ENCODE assay signal across 25 cellular contexts in the genomic region with DNA sequence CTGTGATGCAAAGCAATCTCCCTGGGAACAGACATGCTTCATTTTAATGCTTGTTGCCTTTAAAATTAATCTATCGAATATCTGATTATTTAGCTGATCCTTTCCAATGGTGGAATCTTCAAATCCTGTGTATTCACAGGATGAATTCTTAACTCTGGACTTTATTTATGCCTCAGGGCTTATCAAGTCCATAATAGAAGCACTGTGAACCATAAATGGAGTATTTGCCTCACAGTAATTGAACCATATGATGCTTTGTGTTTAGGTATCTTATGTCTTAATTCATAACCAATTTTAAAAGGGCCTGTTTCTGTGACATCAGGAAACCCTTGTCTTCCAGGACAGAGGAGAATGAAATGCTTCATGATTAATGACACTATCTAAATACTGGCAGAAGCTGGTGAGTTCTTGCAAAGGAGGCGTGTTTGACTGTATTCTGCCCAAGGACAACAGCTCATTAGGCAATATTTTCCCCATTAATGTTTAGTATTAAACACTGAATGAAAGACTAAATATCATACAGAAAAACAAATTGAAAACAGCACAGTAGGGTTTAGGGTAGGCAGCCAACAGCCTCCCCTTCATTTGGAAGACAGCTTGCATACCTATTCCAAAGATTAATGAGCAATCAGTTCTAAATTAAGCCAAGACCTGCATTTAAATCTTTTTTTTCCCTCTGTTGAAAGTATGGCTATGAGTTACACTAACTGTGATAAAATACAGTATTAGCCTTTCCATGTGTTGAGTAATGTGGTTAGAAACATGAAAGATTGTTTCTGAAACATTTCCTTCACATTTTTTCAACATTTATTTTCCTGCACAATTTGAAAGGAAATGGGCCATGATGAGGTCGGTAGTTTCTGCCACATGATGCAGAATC.
"Had no signal": no experiment of that assay in that cellular context is flagged by ENCODE, and none has a peak within 500 bp of the region (broad histone marks: within the 10 kb centered on the region; RNA-seq: fewer than 3 reads in every experiment).

No MANE protein-coding gene starts in this region.

- H3K27ac Mint-ChIP-seq: activated CD4-positive, alpha-beta memory T cell treated with anti-CD3 and anti-CD28 coated beads, Interleukin-2, amount 10 ng/mL, durations not matched to agents 7 days and 5 days; activated CD4-positive, alpha-beta T cell treated with anti-CD3 and anti-CD28 coated beads, Interleukin-2, amount 10 ng/mL, durations not matched to agents 24 days and 14 days; activated naive CD4-positive, alpha-beta T cell treated with anti-CD3 and anti-CD28 coated beads, Interleukin-2, amount 10 ng/mL, durations not matched to agents 7 days and 5 days; mesothelial cell of epicardium; natural killer cell treated with Interleukin-12 subunit alpha and Interleukin-12 subunit beta and Interleukin-15 and Interleukin-18, amount 100 ng/mL, for 72 hours; T-helper 2 cell treated with Interferon-gamma antibody and Interleukin-4, amounts not matched to agents 5 μg/mL and 100 μg/mL, for 36 hours; type B pancreatic cell had no signal

- H3K27ac ChIP-seq: body of pancreas, cardiac muscle cell, gastrocnemius medialis, left ventricle myocardium inferior, neutrophil, ovary, prostate gland, thoracic aorta, VCaP had no signal

- FAIRE-seq: endometrium had no signal

- H3K4me3 ChIP-seq: body of pancreas, cardiac muscle cell, gastrocnemius medialis, left ventricle myocardium inferior, ovary, prostate gland, thoracic aorta had no signal

- DNase-seq: activated CD4-positive, alpha-beta memory T cell treated with anti-CD3 and anti-CD28 coated beads, Interleukin-2, amount 10 ng/mL, durations not matched to agents 7 days and 5 days; activated CD4-positive, alpha-beta T cell treated with anti-CD3 and anti-CD28 coated beads, Interleukin-2, amount 10 ng/mL, durations not matched to agents 24 days and 14 days; activated effector memory CD4-positive, alpha-beta T cell treated with anti-CD3 and anti-CD28 coated beads, Interleukin-2, amount 50 U/mL, for 16 hours; activated naive CD4-positive, alpha-beta T cell treated with anti-CD3 and anti-CD28 coated beads, Interleukin-2, amount 10 ng/mL, durations not matched to agents 7 days and 5 days; activated T-cell treated with anti-CD3 and anti-CD28 coated beads for 4 hours; body of pancreas; gastrocnemius medialis; hippocampal formation; kidney glomerular epithelial cell; left ventricle myocardium inferior; ovary; stimulated activated CD4-positive, alpha-beta T cell treated with anti-CD3 and anti-CD28 coated beads, Interleukin-2, amount 100 ng/mL, for 48 hours; stimulated activated CD8-positive, alpha-beta memory T cell treated with anti-CD3 and anti-CD28 coated beads, Interleukin-4, amount 100 ng/mL, for 48 hours; stimulated activated naive CD4-positive, alpha-beta T cell treated with Interleukin-2 at 50 U/mL for 16 hours had no signal

- H3K9me3 ChIP-seq: gastrocnemius medialis, left ventricle myocardium inferior, neutrophil, ovary, prostate gland, thoracic aorta had no signal

- H3K36me3 Mint-ChIP-seq: activated naive CD4-positive, alpha-beta T cell treated with anti-CD3 and anti-CD28 coated beads, Interleukin-2, amount 10 ng/mL, durations not matched to agents 7 days and 5 days; natural killer cell treated with Interleukin-12 subunit alpha and Interleukin-12 subunit beta and Interleukin-15 and Interleukin-18, amount 100 ng/mL, for 72 hours had no signal

- H3K27me3 Mint-ChIP-seq: activated CD4-positive, alpha-beta memory T cell treated with anti-CD3 and anti-CD28 coated beads, Interleukin-2, amount 10 ng/mL, durations not matched to agents 7 days and 5 days; activated CD4-positive, alpha-beta T cell treated with anti-CD3 and anti-CD28 coated beads, Interleukin-2, amount 10 ng/mL, durations not matched to agents 24 days and 14 days; activated naive CD4-positive, alpha-beta T cell treated with anti-CD3 and anti-CD28 coated beads, Interleukin-2, amount 10 ng/mL, durations not matched to agents 7 days and 5 days; natural killer cell treated with Interleukin-12 subunit alpha and Interleukin-12 subunit beta and Interleukin-15 and Interleukin-18, amount 100 ng/mL, for 72 hours had no signal

- H3K4me1 Mint-ChIP-seq: activated CD4-positive, alpha-beta memory T cell treated with anti-CD3 and anti-CD28 coated beads, Interleukin-2, amount 10 ng/mL, durations not matched to agents 7 days and 5 days; activated CD4-positive, alpha-beta T cell treated with anti-CD3 and anti-CD28 coated beads, Interleukin-2, amount 10 ng/mL, durations not matched to agents 24 days and 14 days; activated naive CD4-positive, alpha-beta T cell treated with anti-CD3 and anti-CD28 coated beads, Interleukin-2, amount 10 ng/mL, durations not matched to agents 7 days and 5 days had no signal

- H3K9me3 Mint-ChIP-seq: activated CD4-positive, alpha-beta T cell treated with anti-CD3 and anti-CD28 coated beads, Interleukin-2, amount 10 ng/mL, durations not matched to agents 24 days and 14 days; activated naive CD4-positive, alpha-beta T cell treated with anti-CD3 and anti-CD28 coated beads, Interleukin-2, amount 10 ng/mL, durations not matched to agents 7 days and 5 days; T-helper 2 cell treated with Interferon-gamma antibody and Interleukin-4, amounts not matched to agents 5 μg/mL and 100 μg/mL, for 36 hours had no signal

- ATAC-seq: activated CD4-positive, CD25-positive, alpha-beta regulatory T cell treated with anti-CD3 and anti-CD28 coated beads, Interleukin-2, amount 50 U/mL, for 24 hours; body of pancreas; gastrocnemius medialis; natural killer cell treated with Interleukin-12 subunit alpha and Interleukin-12 subunit beta and Interleukin-15 and Interleukin-18, amount 100 ng/mL, for 72 hours had no signal

- H3K4me3 Mint-ChIP-seq: activated CD4-positive, alpha-beta memory T cell treated with anti-CD3 and anti-CD28 coated beads, Interleukin-2, amount 10 ng/mL, durations not matched to agents 7 days and 5 days; activated CD4-positive, alpha-beta T cell treated with anti-CD3 and anti-CD28 coated beads, Interleukin-2, amount 10 ng/mL, durations not matched to agents 24 days and 14 days; activated naive CD4-positive, alpha-beta T cell treated with anti-CD3 and anti-CD28 coated beads, Interleukin-2, amount 10 ng/mL, durations not matched to agents 7 days and 5 days; mesothelial cell of epicardium; natural killer cell treated with Interleukin-12 subunit alpha and Interleukin-12 subunit beta and Interleukin-15 and Interleukin-18, amount 100 ng/mL, for 72 hours; T-helper 2 cell treated with Interferon-gamma antibody and Interleukin-4, amounts not matched to agents 5 μg/mL and 100 μg/mL, for 36 hours had no signal

- H3K27me3 ChIP-seq: body of pancreas, cardiac muscle cell, gastrocnemius medialis, neutrophil, ovary had no signal

- H3K4me1 ChIP-seq: body of pancreas, gastrocnemius medialis, left ventricle myocardium inferior, prostate gland had no signal

- H3K36me3 ChIP-seq: cardiac muscle cell, gastrocnemius medialis, left ventricle myocardium inferior, neutrophil, ovary, prostate gland, thoracic aorta had no signal
